18 cellular contexts compared by ENCODE assay signal in the genomic region with DNA sequence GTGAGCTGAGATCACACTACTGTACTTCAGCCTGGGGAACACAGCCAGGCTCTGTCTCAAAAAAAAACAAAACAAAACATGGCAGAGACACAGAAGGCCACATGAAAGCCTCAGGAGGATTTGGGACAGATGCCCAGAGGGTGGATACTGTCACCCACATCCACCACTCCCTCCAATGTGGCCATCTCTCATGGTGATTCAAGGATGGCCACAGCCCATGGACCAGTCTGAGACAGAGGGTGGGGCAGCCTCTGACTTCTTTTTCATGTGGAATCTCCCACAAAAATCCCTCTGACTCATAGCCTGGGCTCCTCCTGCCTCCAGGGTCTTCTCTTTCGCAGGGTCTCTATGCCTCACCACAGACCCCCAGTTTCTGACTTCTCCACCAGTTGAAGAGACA. TPM values are rescaled to one million over a fixed set of nuclear protein-coding genes. Genes with fewer than 3 reads are reported as not detected.
DNase-seq lines count a peak whose midpoint lies in the region; ATAC-seq, FAIRE-seq and TF ChIP-seq lines count a peak whose summit lies in the region.
"Had no signal": no experiment of that assay in that cellular context is flagged by ENCODE, and none has a peak within 500 bp of the region (broad histone marks: within the 10 kb centered on the region; RNA-seq: fewer than 3 reads in every experiment).

No MANE protein-coding gene starts in this region.

- H3K9ac ChIP-seq in GM12878 (ENCODE audit: control insufficient read depth, insufficient read depth, low read length) = no peak overlapping the region

- no peak for TF ChIP-seq CTCF in GM12878 (IDR thresholded peaks at IDR 0.05 in 2 of 3, conservative IDR thresholded peaks at IDR 0.05 in 1 of 3; ENCODE audit: control insufficient read depth in 2 of 3, extremely low read depth in 1 of 3, insufficient read depth in 1 of 3, low read depth in 3 of 3, low read length in 3 of 3)
- TF ChIP-seq CTCF in osteoblast (IDR thresholded peaks at IDR 0.05; ENCODE audit: extremely low read depth, low read depth, low read length) = no peak

- H3K36me3 ChIP-seq in GM12878 (ENCODE audit: control insufficient read depth in 2 of 2, insufficient read depth in 2 of 2, low read length in 1 of 2) = no peaks in the 10 kb centered on the region
- peaks cover 58% of the 10 kb centered on the region for H3K36me3 ChIP-seq in osteoblast (ENCODE audit: insufficient read depth, low read length)
- H3K36me3 ChIP-seq: prostate gland had no signal

- TF ChIP-seq RAD21 in GM12878 (IDR thresholded peaks at IDR 0.05; ENCODE audit: insufficient read depth, low read depth, low read length) = no peak

- FAIRE-seq in GM12878 (lab: Jason Lieb, UNC) = no peak
- FAIRE-seq: HepG2 had no signal

- TF ChIP-seq POLR2A in GM12878 (IDR thresholded peaks at IDR 0.05; ENCODE audit: low read depth, low read length) = no peak

- H3K79me2 ChIP-seq in GM12878 (ENCODE audit: control insufficient read depth, insufficient read depth, low read length) (no peaks in the 10 kb centered on the region), osteoblast (ENCODE audit: insufficient read depth, low read length) (no peaks in the 10 kb centered on the region)

- H3K27ac ChIP-seq in GM12878 (ENCODE audit: control insufficient read depth, insufficient read depth) (no peak overlapping the region), osteoblast (ENCODE audit: low read depth, low read length) (no peak overlapping the region)
- H3K27ac ChIP-seq: coronary artery, epithelial cell of prostate, prostate gland had no signal

- DNase-seq in GM03348 (ENCODE audit: low spot score) (peak; percentile 73), HS-5 (ENCODE audit: low read depth) (peak; percentile 57), GM12878 (ENCODE audit: low read depth, low spot score) (no peak), osteoblast (ENCODE audit: insufficient read length, low spot score, missing footprints) (peak; percentile 85), hypothalamus (lab: John Stamatoyannopoulos, UW) (no peak)
- DNase-seq in activated effector memory CD4-positive, alpha-beta T cell treated with anti-CD3 and anti-CD28 coated beads, Interleukin-2, amount 50 U/mL, for 16 hours = no peak
- DNase-seq: CD4-positive, alpha-beta memory T cell; naive thymus-derived CD4-positive, alpha-beta T cell; NCI-H1048; NCI-H2171; NK-92 treated with Interleukin-12 subunit alpha and Interleukin-12 subunit beta, amount 100 ng/mL, for 24 hours; SHP77 had no signal

- BruUV-seq in GM12878 (replicated peaks; lab: Mats Ljungman, UMichigan) = no TSS peak

- in situ Hi-C loops in GM12878 (cut with MboI) = no loop called here

- H4K20me1 ChIP-seq in GM12878 (ENCODE audit: control insufficient read depth, insufficient read depth) = no peaks in the 10 kb centered on the region
- no peaks in the 10 kb centered on the region for H4K20me1 ChIP-seq in osteoblast (ENCODE audit: insufficient read depth, low read length)

- H3K9me3 ChIP-seq in GM12878 (replicated peaks; ENCODE audit: control insufficient read depth, insufficient read depth, low read length) = no peaks in the 10 kb centered on the region
- no peaks in the 10 kb centered on the region for H3K9me3 ChIP-seq in osteoblast (ENCODE audit: low read depth, low read length)
- H3K9me3 ChIP-seq: prostate gland had no signal

- H3K27me3 ChIP-seq in GM12878 (replicated peaks in 1 of 2; ENCODE audit: control insufficient read depth in 2 of 2, insufficient read depth in 2 of 2, low read length in 1 of 2) (no peaks in the 10 kb centered on the region), osteoblast (ENCODE audit: insufficient read depth, low read length) (no peaks in the 10 kb centered on the region)

- intact Hi-C loops in GM12878 (cut with micrococcal nuclease; ENCODE audit: unreplicated experiment) = loop anchor here (2.0 kb wide), 1 partner anchor 60 kb away; no protein-coding TSS in a partner anchor

- H3K4me2 ChIP-seq in GM12878 (ENCODE audit: control insufficient read depth, insufficient read depth) = 0 out of 2 replicates have a peak overlapping the region, but pooled peaks have one; percentile 73
- H3K4me2 ChIP-seq in osteoblast (ENCODE audit: insufficient read depth, low read length) = no peak overlapping the region

- H3K4me1 ChIP-seq in GM12878 (ENCODE audit: control insufficient read depth, insufficient read depth, low read length) = peaks cover 16% of the 10 kb centered on the region
- no peaks in the 10 kb centered on the region for H3K4me1 ChIP-seq in osteoblast (ENCODE audit: insufficient read depth, low read length)
- H3K4me1 ChIP-seq: prostate gland had no signal

- POLR2A ChIA-PET in GM12878 (lab: Charles Lee) = interaction anchor here (0.7 to 1.4 kb wide), 2 partner anchors 11 to 66 kb away, joined by 3 to 7 read pairs; no protein-coding TSS in a partner anchor

- WGBS in GM12878 (ENCODE audit: insufficient coverage, insufficient replicate concordance, low lambda C conversion rate, missing lambda C conversion rate) = 0% methylated on average over 1 of the region's 1 CpG

- no peak for TF ChIP-seq EP300 in GM12878 (IDR thresholded peaks at IDR 0.05; ENCODE audit: borderline replicate concordance in 1 of 2, control insufficient read depth in 1 of 2, low read depth in 2 of 2, low read length in 2 of 2)

- H2AFZ ChIP-seq in GM12878 (ENCODE audit: control insufficient read depth, low read depth, low read length) (no peak overlapping the region; the same call in 1 of the 2 replicates), osteoblast (ENCODE audit: low read length) (no peak overlapping the region)

- RAD21 ChIA-PET in GM12878 (lab: Charles Lee; ENCODE audit: unreplicated experiment) = no interaction called here

- H3K4me3 ChIP-seq in GM12878 (no peak overlapping the region), osteoblast (ENCODE audit: insufficient read depth, low read length) (no peak overlapping the region)
- H3K4me3 ChIP-seq: coronary artery, prostate gland had no signal

- CTCF ChIA-PET in GM12878 (lab: Yijun Ruan, JAX) = interaction anchor here (0.7 kb wide), 1 partner anchor 443 kb away, joined by 3 read pairs; no protein-coding TSS in a partner anchor

- ATAC-seq in GM12878 (peak; percentile 59), HG03520 (IDR thresholded peaks at IDR 0.05; ENCODE audit: unreplicated experiment) (no peak)
- no peak for ATAC-seq in activated CD4-positive, CD25-positive, alpha-beta regulatory T cell treated with anti-CD3 and anti-CD28 coated beads, Interleukin-2, amount 50 U/mL, for 24 hours
- ATAC-seq: HepG2; naive thymus-derived CD4-positive, alpha-beta T cell had no signal

- SMC1A ChIA-PET in GM12878 (lab: Charles Lee; ENCODE audit: uncharacterized antibody, unreplicated experiment) = interaction anchor here (1.6 kb wide), 1 partner anchor 9 kb away, joined by 3 read pairs; no protein-coding TSS in a partner anchor

TF ChIP-seq in GM12878, 131 proteins besides CTCF, POLR2A, EP300 and RAD21:
- 0 out of 2 replicates have a peak, but pooled peaks have one; percentile 2 for TF ChIP-seq FOXM1 (IDR thresholded peaks at IDR 0.05; ENCODE audit: low read depth, low read length)
- TF ChIP-seq MEF2B (IDR thresholded peaks at IDR 0.05; ENCODE audit: partially characterized antibody, poor library complexity, severe bottlenecking) = peak; percentile 5
- no peak for TF ChIP-seq RCOR1 (conservative IDR thresholded peaks at IDR 0.05; ENCODE audit: low read depth, low read length)

RNA-seq across cellular contexts. Expression of gene GTF2I, which starts 59.0 kb away (rescaled TPM):
- 954 and 1,033 TPM in 2 replicates for total RNA-seq in GM12878 (2013; cell fraction: nucleolus; rRNA removed)
- total RNA-seq in GM12878 (2014; rRNA removed) (86.8 and 91.0 TPM in 2 replicates), GM12878 (2014; rRNA removed; fragmentation: Illumina TruSeq; extraction: Trizol) (92.6 and 94.3 TPM in 2 replicates), GM12878 (2021) (161 and 172 TPM in 2 replicates), osteoblast (143 and 153 TPM in 2 replicates)
- 56.9 TPM for polyA plus RNA-seq in GM12878 (2011; ENCODE audit: low read depth)
- polyA plus RNA-seq in GM12878 (2011; rRNA removed) (99.5 and 103 TPM in 2 replicates), GM12878 (2014; fragmentation: Illumina TruSeq; extraction: Trizol) (114 and 142 TPM in 2 replicates), GM12878 (2014; fragmentation: Nextera tagmentation; extraction: Ambion mirVana) (1 to 10 TPM; 6.7 to 8.8 TPM), GM12878 (2014; rRNA removed) (80.9 and 115 TPM in 2 replicates), GM12878 (2016; fragmentation: Nextera tagmentation; extraction: Ambion mirVana) (100 to 1,000 TPM; 144 to 156 TPM)
- polyA plus RNA-seq in GM12878 (2011; cell fraction: cytosol; rRNA removed) = 51.8 and 65.7 TPM in 2 replicates
- 216 and 249 TPM in 2 replicates for polyA plus RNA-seq in GM12878 (2011; cell fraction: nucleus; rRNA removed)
- polyA plus RNA-seq in GM12878 (2012) = 70.6 and 91.5 TPM in 2 replicates
- polyA minus RNA-seq in GM12878 (2011; rRNA and poly(A)+ RNA removed) = 54.3 and 73.6 TPM in 2 replicates
- 43.3 and 62.4 TPM in 2 replicates for polyA minus RNA-seq in GM12878 (2011; cell fraction: cytosol; rRNA and poly(A)+ RNA removed)
- polyA minus RNA-seq in GM12878 (2011; cell fraction: nucleus; rRNA and poly(A)+ RNA removed) = 91.3 and 179 TPM in 2 replicates

Comparison
In these comparisons a context has a peak if more than half of its experiments do, and no peak if none do; other contexts are left out.
1. DNase-seq: peak in GM03348 (single experiment), HS-5 (single experiment) and osteoblast (single experiment); none in GM12878 (single experiment), hypothalamus (0 of 51) and activated effector memory CD4-positive, alpha-beta T cell treated with anti-CD3 and anti-CD28 coated beads, Interleukin-2, amount 50 U/mL, for 16 hours (single experiment).